ENCODE assay signal across 22 cellular contexts in the genomic region with DNA sequence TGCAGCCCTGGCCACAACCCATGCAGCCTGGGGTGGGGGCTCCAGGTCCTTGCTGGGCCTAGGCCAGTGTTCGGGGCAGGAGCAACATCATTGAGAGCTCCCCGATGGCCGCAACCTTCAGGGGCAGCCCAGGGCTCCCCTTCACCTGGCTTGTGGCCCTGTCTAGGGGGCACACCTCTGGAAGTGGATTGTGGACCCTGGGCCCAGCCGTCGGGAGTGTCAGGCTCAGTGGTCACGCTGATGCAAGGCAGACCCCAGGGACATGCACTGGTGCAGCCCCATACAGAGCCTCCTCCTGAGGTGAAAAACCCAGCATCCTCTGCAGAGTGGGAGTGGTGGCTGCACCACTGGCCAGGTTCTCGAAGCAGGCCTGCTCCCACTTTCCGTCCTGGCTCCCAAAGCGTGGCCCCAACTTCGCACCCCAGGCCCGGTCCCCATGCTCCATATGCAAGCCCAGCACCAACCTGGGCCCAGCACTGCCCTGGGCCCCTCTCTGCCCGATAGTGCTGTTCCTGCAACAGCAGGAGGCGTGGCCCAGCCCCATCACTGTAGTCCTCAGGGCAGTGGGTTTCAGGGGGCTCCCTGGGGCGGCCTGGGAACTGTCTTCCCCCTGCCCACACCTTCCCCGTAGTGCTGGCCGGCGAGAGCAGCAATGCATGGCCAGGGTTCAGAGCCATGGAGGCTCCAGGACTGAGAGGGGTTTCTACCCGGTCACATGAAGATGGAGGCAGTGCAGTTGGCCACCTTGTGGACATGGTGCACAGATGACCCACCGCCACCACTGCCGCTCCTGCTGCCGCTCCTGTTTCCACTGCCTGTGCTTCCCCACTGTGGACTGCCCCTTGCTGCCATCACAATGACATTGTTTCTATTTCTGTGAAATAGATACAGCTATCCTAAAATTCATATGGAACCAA.
"Had no signal": no experiment of that assay in that cellular context is flagged by ENCODE, and none has a peak within 500 bp of the region (broad histone marks: within the 10 kb centered on the region; RNA-seq: fewer than 3 reads in every experiment).

No MANE protein-coding gene starts in this region.

- H3K27me3 ChIP-seq: heart left ventricle, neutrophil, pancreas, right atrium auricular region had no signal

- H3K27ac ChIP-seq: coronary artery, epithelial cell of prostate, heart left ventricle, neutrophil, pancreas, psoas muscle, right atrium auricular region, skin epidermis, thoracic aorta had no signal

- ATAC-seq: naive thymus-derived CD8-positive, alpha-beta T cell; pancreas; psoas muscle had no signal

- DNase-seq: activated CD8-positive, alpha-beta memory T cell treated with anti-CD3 and anti-CD28 coated beads for 24 hours; activated CD8-positive, alpha-beta memory T cell treated with anti-CD3 and anti-CD28 coated beads, Interleukin-2, amount 50 U/mL, for 4 hours; activated naive CD4-positive, alpha-beta T cell treated with Interleukin-2 at 50 U/mL for 16 hours; activated naive CD8-positive, alpha-beta T cell treated with anti-CD3 and anti-CD28 coated beads for 36 hours; activated T-cell treated with anti-CD3 and anti-CD28 coated beads, Interleukin-2, amount 50 U/mL, for 24 hours; amniotic stem cell; mammary epithelial cell; naive thymus-derived CD8-positive, alpha-beta T cell; psoas muscle; stimulated activated CD4-positive, alpha-beta T cell treated with anti-CD3 and anti-CD28 coated beads, Interleukin-2, amount 100 ng/mL, for 24 hours; T-helper 1 cell had no signal

- H3K36me3 ChIP-seq: heart left ventricle, neutrophil, pancreas, right atrium auricular region, thoracic aorta had no signal

- H3K9me3 ChIP-seq: neutrophil, pancreas, thoracic aorta had no signal

- FAIRE-seq: bronchial epithelial cell, keratinocyte, pancreas, TTC549 had no signal

- H3K4me1 ChIP-seq: heart left ventricle, pancreas, psoas muscle, right atrium auricular region had no signal

- H3K4me3 ChIP-seq: coronary artery, heart left ventricle, pancreas, psoas muscle, right atrium auricular region, skin epidermis, thoracic aorta had no signal
